ENCODE assay signal across 12 cellular contexts in genomic region chr22:20017622-20017958, GRCh38. TPM values are rescaled to one million over a fixed set of nuclear protein-coding genes. Genes with fewer than 3 reads are reported as not detected.
DNase-seq lines count a peak whose midpoint lies in the region; ATAC-seq and TF ChIP-seq lines count a peak whose summit lies in the region.
"Had no signal": no experiment of that assay in that cellular context is flagged by ENCODE, and none has a peak within 500 bp of the region (broad histone marks: within the 10 kb centered on the region; RNA-seq: fewer than 3 reads in every experiment).

No MANE protein-coding gene starts in this region.

- peaks cover 0 to 1% (median 0%) of the 10 kb centered on the region in 7 donors for H3K9me3 Mint-ChIP-seq in CD4-positive, CD25-positive, alpha-beta regulatory T cell
- H3K9me3 Mint-ChIP-seq in natural killer cell: no peaks in the 10 kb centered on the region

- no peaks in the 10 kb centered on the region for H3K9me3 ChIP-seq in CD4-positive, CD25-positive, alpha-beta regulatory T cell (ENCODE audit: control insufficient read depth in 2 of 2, low read length in 2 of 2)
- H3K9me3 ChIP-seq in HUES48 (ENCODE audit: control insufficient read depth, insufficient read depth, low read length) (no peaks in the 10 kb centered on the region), breast epithelium (no peaks in the 10 kb centered on the region)
- H3K9me3 ChIP-seq: mucosa of descending colon had no signal

- no peaks in the 10 kb centered on the region for H3K36me3 ChIP-seq in CD4-positive, CD25-positive, alpha-beta regulatory T cell (ENCODE audit: control insufficient read depth, insufficient read depth, low read length)
- H3K36me3 ChIP-seq in HUES48 (ENCODE audit: control insufficient read depth, insufficient read depth, low read length) (no peaks in the 10 kb centered on the region), breast epithelium (no peaks in the 10 kb centered on the region)

- H3K27ac ChIP-seq in CD4-positive, CD25-positive, alpha-beta regulatory T cell (ENCODE audit: insufficient read depth, low read length, poor library complexity, severe bottlenecking): no peak overlapping the region
- H3K27ac ChIP-seq in HUES48 (ENCODE audit: low read depth, low read length) (no peak overlapping the region), breast epithelium (no peak overlapping the region)
- H3K27ac ChIP-seq: foreskin keratinocyte had no signal

- peaks cover 15% of the 10 kb centered on the region for H3K27me3 Mint-ChIP-seq in CD4-positive, CD25-positive, alpha-beta regulatory T cell
- no peaks in the 10 kb centered on the region for H3K27me3 Mint-ChIP-seq in natural killer cell (ENCODE audit: low read depth in 2 of 2)

- peak overlapping the region in 1 of 3 donors; percentile 67 for H3K27ac Mint-ChIP-seq in CD4-positive, CD25-positive, alpha-beta regulatory T cell
- peak overlapping the region in 1 of 2 donors; percentile 76 for H3K27ac Mint-ChIP-seq in natural killer cell

- peaks cover 0 to 33% (median 16%) of the 10 kb centered on the region in 4 donors for H3K4me1 Mint-ChIP-seq in CD4-positive, CD25-positive, alpha-beta regulatory T cell
- H3K4me1 Mint-ChIP-seq in natural killer cell: peaks cover 23 to 39% of the 10 kb centered on the region in 2 donors

- peak overlapping the region; percentile 71 for H3K4me3 ChIP-seq in CD4-positive, CD25-positive, alpha-beta regulatory T cell (ENCODE audit: low read depth, low read length)
- peak overlapping the region; percentile 72 for H3K4me3 ChIP-seq in HUES48 (ENCODE audit: low read depth, low read length)
- peak overlapping the region in 2 of 3 donors; percentile 78 to 90 for H3K4me3 ChIP-seq in breast epithelium

- no peak for DNase-seq in CD4-positive, CD25-positive, alpha-beta regulatory T cell
- no peak for DNase-seq in breast epithelium (ENCODE audit: low spot score in 2 of 2)
- no peak for DNase-seq in natural killer cell
- DNase-seq in cerebellar cortex (ENCODE audit: low spot score): no peak
- DNase-seq in cortex of kidney (lab: John Stamatoyannopoulos, UW): no peak
- DNase-seq: activated CD4-positive, CD25-positive, alpha-beta regulatory T cell treated with anti-CD3 and anti-CD28 coated beads, Interleukin-2, amount 50 U/mL, for 72 hours; NCI-H187 had no signal

- H3K9ac ChIP-seq in HUES48 (ENCODE audit: low read depth, low read length): no peak overlapping the region

- no peak for TF ChIP-seq POLR2A in breast epithelium (IDR thresholded peaks at IDR 0.05)

- H3K4me3 Mint-ChIP-seq in CD4-positive, CD25-positive, alpha-beta regulatory T cell: peak overlapping the region; percentile 90 to 95 (median 94)
- peak overlapping the region; percentile 92 for H3K4me3 Mint-ChIP-seq in natural killer cell

- H3K27me3 ChIP-seq in CD4-positive, CD25-positive, alpha-beta regulatory T cell (ENCODE audit: control insufficient read depth, insufficient read depth, low read length): no peaks in the 10 kb centered on the region
- H3K27me3 ChIP-seq in HUES48 (ENCODE audit: control insufficient read depth, insufficient read depth, low read length): peaks cover 56% of the 10 kb centered on the region
- no peaks in the 10 kb centered on the region for H3K27me3 ChIP-seq in breast epithelium

- no peak for ATAC-seq in CD4-positive, CD25-positive, alpha-beta regulatory T cell (ENCODE audit: low read depth in 2 of 2)
- ATAC-seq in natural killer cell (no peak), HG02870 (IDR thresholded peaks at IDR 0.05; ENCODE audit: unreplicated experiment) (no peak), GM19467 (IDR thresholded peaks at IDR 0.05; ENCODE audit: unreplicated experiment) (no peak)

- peaks cover 41% of the 10 kb centered on the region for H3K4me1 ChIP-seq in CD4-positive, CD25-positive, alpha-beta regulatory T cell (ENCODE audit: control insufficient read depth, insufficient read depth, low read length, poor library complexity, severe bottlenecking)
- H3K4me1 ChIP-seq in HUES48 (ENCODE audit: control insufficient read depth, insufficient read depth, low read length) (peaks cover 12% of the 10 kb centered on the region), breast epithelium (peaks cover 12 to 16% of the 10 kb centered on the region in 2 donors)
- H3K4me1 ChIP-seq: foreskin keratinocyte had no signal

- H3K36me3 Mint-ChIP-seq in CD4-positive, CD25-positive, alpha-beta regulatory T cell: no peaks in the 10 kb centered on the region
- no peaks in the 10 kb centered on the region for H3K36me3 Mint-ChIP-seq in natural killer cell

- TF ChIP-seq CTCF in breast epithelium (IDR thresholded peaks at IDR 0.05) (no peak), natural killer cell (IDR thresholded peaks at IDR 0.05) (no peak)

- intact Hi-C loops in breast epithelium (cut with DNase I; ENCODE audit: low total_unique reads): no loop called here
- intact Hi-C loops in natural killer cell (cut with micrococcal nuclease): loop anchor here (2.0 kb wide), 1 partner anchor 31 kb away; no protein-coding TSS in a partner anchor

RNA-seq across cellular contexts. Expression of gene ARVCF, which starts 1.0 kb away (rescaled TPM):
- total RNA-seq in CD4-positive, CD25-positive, alpha-beta regulatory T cell: 2.7 TPM
- polyA plus RNA-seq in CD4-positive, CD25-positive, alpha-beta regulatory T cell: under 1 TPM in 3 of 4 donors, not detected in 1; 0.39 to 0.52 (median 0.41) TPM
- total RNA-seq in breast epithelium (10 to 100 TPM; 13.0 to 51.2 (median 44.2) TPM), natural killer cell (10 to 100 TPM; 37.8 to 62.0 (median 38.7) TPM)

RNA-seq across cellular contexts. Expression of gene TANGO2, which starts 3.3 kb away (rescaled TPM):
- total RNA-seq in CD4-positive, CD25-positive, alpha-beta regulatory T cell: 43.0 TPM
- polyA plus RNA-seq in CD4-positive, CD25-positive, alpha-beta regulatory T cell: 10 to 100 TPM; 39.5 to 48.4 (median 45.0) TPM
- total RNA-seq in breast epithelium: 10 to 100 TPM; 25.9 to 55.4 (median 33.4) TPM
- 10 to 100 TPM; 33.3 to 53.0 (median 46.2) TPM for total RNA-seq in natural killer cell
